1 cellular context compared by ENCODE assay signal in the genomic region with DNA sequence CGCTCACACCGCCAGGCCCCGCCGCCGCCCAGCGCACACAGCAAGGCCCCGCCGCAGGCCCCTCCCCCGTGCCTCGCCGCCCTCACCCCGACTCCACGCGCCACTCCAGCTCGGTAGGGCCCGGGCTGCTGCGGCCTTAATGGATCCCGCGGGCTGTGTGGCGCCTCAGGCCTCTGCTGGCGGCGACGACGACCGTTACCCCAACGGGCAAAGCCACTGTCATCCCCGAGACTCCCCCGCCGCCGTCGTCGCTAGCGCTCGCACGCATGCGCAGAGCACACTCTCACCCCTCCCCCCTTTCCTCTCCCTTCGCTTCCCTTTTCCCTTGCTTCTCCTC.
TF ChIP-seq lines count a peak whose summit lies in the region.

A gene with protein sequence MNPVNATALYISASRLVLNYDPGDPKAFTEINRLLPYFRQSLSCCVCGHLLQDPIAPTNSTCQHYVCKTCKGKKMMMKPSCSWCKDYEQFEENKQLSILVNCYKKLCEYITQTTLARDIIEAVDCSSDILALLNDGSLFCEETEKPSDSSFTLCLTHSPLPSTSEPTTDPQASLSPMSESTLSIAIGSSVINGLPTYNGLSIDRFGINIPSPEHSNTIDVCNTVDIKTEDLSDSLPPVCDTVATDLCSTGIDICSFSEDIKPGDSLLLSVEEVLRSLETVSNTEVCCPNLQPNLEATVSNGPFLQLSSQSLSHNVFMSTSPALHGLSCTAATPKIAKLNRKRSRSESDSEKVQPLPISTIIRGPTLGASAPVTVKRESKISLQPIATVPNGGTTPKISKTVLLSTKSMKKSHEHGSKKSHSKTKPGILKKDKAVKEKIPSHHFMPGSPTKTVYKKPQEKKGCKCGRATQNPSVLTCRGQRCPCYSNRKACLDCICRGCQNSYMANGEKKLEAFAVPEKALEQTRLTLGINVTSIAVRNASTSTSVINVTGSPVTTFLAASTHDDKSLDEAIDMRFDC (minus strand): TSS at position 272 of the 337 bp plus-strand sequence. CDS start 1,222 bp downstream, outside the sequence.

TF ChIP-seq in GM23338, 12 proteins besides CTCF, POLR2A, EP300 and RAD21 (continued from another document):
- TF ChIP-seq, protein P1, sequence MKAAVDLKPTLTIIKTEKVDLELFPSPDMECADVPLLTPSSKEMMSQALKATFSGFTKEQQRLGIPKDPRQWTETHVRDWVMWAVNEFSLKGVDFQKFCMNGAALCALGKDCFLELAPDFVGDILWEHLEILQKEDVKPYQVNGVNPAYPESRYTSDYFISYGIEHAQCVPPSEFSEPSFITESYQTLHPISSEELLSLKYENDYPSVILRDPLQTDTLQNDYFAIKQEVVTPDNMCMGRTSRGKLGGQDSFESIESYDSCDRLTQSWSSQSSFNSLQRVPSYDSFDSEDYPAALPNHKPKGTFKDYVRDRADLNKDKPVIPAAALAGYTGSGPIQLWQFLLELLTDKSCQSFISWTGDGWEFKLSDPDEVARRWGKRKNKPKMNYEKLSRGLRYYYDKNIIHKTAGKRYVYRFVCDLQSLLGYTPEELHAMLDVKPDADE (IDR thresholded peaks at IDR 0.05): no peak
- TF ChIP-seq ZNF331 (CRISPR knock-in tag; IDR thresholded peaks at IDR 0.05; ENCODE audit: low read depth) (no peak), EZH2 (IDR thresholded peaks at IDR 0.05; ENCODE audit: low read depth, unreplicated experiment) (no peak)
- TF ChIP-seq, protein P2, sequence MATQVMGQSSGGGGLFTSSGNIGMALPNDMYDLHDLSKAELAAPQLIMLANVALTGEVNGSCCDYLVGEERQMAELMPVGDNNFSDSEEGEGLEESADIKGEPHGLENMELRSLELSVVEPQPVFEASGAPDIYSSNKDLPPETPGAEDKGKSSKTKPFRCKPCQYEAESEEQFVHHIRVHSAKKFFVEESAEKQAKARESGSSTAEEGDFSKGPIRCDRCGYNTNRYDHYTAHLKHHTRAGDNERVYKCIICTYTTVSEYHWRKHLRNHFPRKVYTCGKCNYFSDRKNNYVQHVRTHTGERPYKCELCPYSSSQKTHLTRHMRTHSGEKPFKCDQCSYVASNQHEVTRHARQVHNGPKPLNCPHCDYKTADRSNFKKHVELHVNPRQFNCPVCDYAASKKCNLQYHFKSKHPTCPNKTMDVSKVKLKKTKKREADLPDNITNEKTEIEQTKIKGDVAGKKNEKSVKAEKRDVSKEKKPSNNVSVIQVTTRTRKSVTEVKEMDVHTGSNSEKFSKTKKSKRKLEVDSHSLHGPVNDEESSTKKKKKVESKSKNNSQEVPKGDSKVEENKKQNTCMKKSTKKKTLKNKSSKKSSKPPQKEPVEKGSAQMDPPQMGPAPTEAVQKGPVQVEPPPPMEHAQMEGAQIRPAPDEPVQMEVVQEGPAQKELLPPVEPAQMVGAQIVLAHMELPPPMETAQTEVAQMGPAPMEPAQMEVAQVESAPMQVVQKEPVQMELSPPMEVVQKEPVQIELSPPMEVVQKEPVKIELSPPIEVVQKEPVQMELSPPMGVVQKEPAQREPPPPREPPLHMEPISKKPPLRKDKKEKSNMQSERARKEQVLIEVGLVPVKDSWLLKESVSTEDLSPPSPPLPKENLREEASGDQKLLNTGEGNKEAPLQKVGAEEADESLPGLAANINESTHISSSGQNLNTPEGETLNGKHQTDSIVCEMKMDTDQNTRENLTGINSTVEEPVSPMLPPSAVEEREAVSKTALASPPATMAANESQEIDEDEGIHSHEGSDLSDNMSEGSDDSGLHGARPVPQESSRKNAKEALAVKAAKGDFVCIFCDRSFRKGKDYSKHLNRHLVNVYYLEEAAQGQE (IDR thresholded peaks at IDR 0.05; ENCODE audit: unreplicated experiment): no peak
TF ChIP-seq in GM23338: peak in this region for 0.
